In genomic region chr12:68367136-68367535, GRCh38 we compare ENCODE assay signal across 1 cellular context.
TF ChIP-seq lines count a peak whose summit lies in the region.

No MANE protein-coding gene starts in this region.

TF ChIP-seq in SK-N-SH treated with all-trans-retinoic acid at 6 μM for 48 hours, 23 proteins besides CTCF, POLR2A, EP300 and RAD21:
- TF ChIP-seq ZNF70 (CRISPR knock-in tag; IDR thresholded peaks at IDR 0.05): no peak
- TF ChIP-seq GLIS3 (CRISPR knock-in tag; IDR thresholded peaks at IDR 0.05): no peak
- TF ChIP-seq ISL1 (CRISPR knock-in tag; IDR thresholded peaks at IDR 0.05): no peak
- no peak for TF ChIP-seq BACH2 (CRISPR knock-in tag; IDR thresholded peaks at IDR 0.05; ENCODE audit: borderline replicate concordance)
- TF ChIP-seq CSDC2 (CRISPR knock-in tag; IDR thresholded peaks at IDR 0.05): no peak
- TF ChIP-seq RARB (CRISPR knock-in tag; IDR thresholded peaks at IDR 0.05): no peak
- no peak for TF ChIP-seq TSHZ2 (CRISPR knock-in tag; IDR thresholded peaks at IDR 0.05)
